In genomic region chr2:216774620-216775019, GRCh38 we compare ENCODE assay signal across 9 cellular contexts.
A peak's percentile ranks its signal among the peaks of the same experiment; 100 is the strongest.
DNase-seq lines count a peak whose midpoint lies in the region; ATAC-seq, FAIRE-seq and TF ChIP-seq lines count a peak whose summit lies in the region.
"Had no signal": no experiment of that assay in that cellular context is flagged by ENCODE, and none has a peak within 500 bp of the region (broad histone marks: within the 10 kb centered on the region; RNA-seq: fewer than 3 reads in every experiment).

No MANE protein-coding gene starts in this region.

- H3K27me3 Mint-ChIP-seq in activated naive CD8-positive, alpha-beta T cell treated with anti-CD3 and anti-CD28 coated beads, Interleukin-2, amount 50 U/mL, for 24 hours: peaks cover 12% of the 10 kb centered on the region

- H3K9me3 ChIP-seq in mammary epithelial cell (replicated peaks; ENCODE audit: insufficient read depth, low read length): no peaks in the 10 kb centered on the region
- no peaks in the 10 kb centered on the region for H3K9me3 ChIP-seq in upper lobe of left lung
- no peaks in the 10 kb centered on the region for H3K9me3 ChIP-seq in prostate gland

- H3K9me3 Mint-ChIP-seq in activated naive CD8-positive, alpha-beta T cell treated with anti-CD3 and anti-CD28 coated beads, Interleukin-2, amount 50 U/mL, for 24 hours: peaks cover 4% of the 10 kb centered on the region

- no peaks in the 10 kb centered on the region for H4K20me1 ChIP-seq in mammary epithelial cell (ENCODE audit: insufficient read depth, low read length)

- no peaks in the 10 kb centered on the region for H3K79me2 ChIP-seq in mammary epithelial cell (ENCODE audit: insufficient read depth, low read length)

- dilution Hi-C loops in mammary epithelial cell (cut with HindIII; ENCODE audit: low sequenced_read_pairs): loop anchor here (5.0 kb wide), 1 partner anchor 37 kb away; no protein-coding TSS in a partner anchor

- FAIRE-seq in HTR-8/SVneo (lab: Jason Lieb, UNC): no peak
- FAIRE-seq: small intestine had no signal

- in situ Hi-C loops in mammary epithelial cell (cut with MboI; ENCODE audit: low sequenced_read_pairs in 2 of 2): no loop called here

- WGBS in mammary epithelial cell (ENCODE audit: low coverage, missing lambda C conversion rate): 42% methylated on average over 5 of the region's 5 CpGs
- WGBS in upper lobe of left lung, 2 donors: 82 to 91% methylated on average over 5 of the region's 5 CpGs
- 86% methylated on average over 5 of the region's 5 CpGs for whole genome bisulfite sequencing in prostate gland

- intact Hi-C loops in mammary epithelial cell (cut with micrococcal nuclease) (loop anchor here (5.0 kb wide), 1 partner anchor 62 kb away; no protein-coding TSS in a partner anchor), prostate gland (cut with DNase I) (no loop called here)

- H3K4me3 ChIP-seq in mammary epithelial cell (replicated peaks in 1 of 3; ENCODE audit: insufficient read depth in 1 of 3, low read depth in 2 of 3, low read length in 3 of 3) (no peak overlapping the region), upper lobe of left lung (no peak overlapping the region), prostate gland (no peak overlapping the region)

- H3K27ac Mint-ChIP-seq in activated naive CD8-positive, alpha-beta T cell treated with anti-CD3 and anti-CD28 coated beads, Interleukin-2, amount 50 U/mL, for 24 hours: no peak overlapping the region

- no peak overlapping the region for H3K9ac ChIP-seq in mammary epithelial cell (ENCODE audit: insufficient read depth, low read length)

- peak overlapping the region; percentile 33 for H2AFZ ChIP-seq in mammary epithelial cell (ENCODE audit: low read depth, low read length)

- ATAC-seq in upper lobe of left lung (ENCODE audit: low FRiP score in 2 of 2): peak; percentile 59 to 95
- no peak for ATAC-seq in activated naive CD8-positive, alpha-beta T cell treated with anti-CD3 and anti-CD28 coated beads, Interleukin-2, amount 50 U/mL, for 24 hours

- BruUV-seq in mammary epithelial cell (replicated peaks; lab: Mats Ljungman, UMichigan): no TSS peak

- no peak overlapping the region for H3K4me3 Mint-ChIP-seq in activated naive CD8-positive, alpha-beta T cell treated with anti-CD3 and anti-CD28 coated beads, Interleukin-2, amount 50 U/mL, for 24 hours

- H3K4me2 ChIP-seq in mammary epithelial cell (ENCODE audit: insufficient read depth, low read depth, low read length): no peak overlapping the region

- TF ChIP-seq POLR2A in upper lobe of left lung (IDR thresholded peaks at IDR 0.05) (no peak), prostate gland (IDR thresholded peaks at IDR 0.05) (no peak)

- CTCF ChIA-PET in mammary epithelial cell (lab: Charles Lee; ENCODE audit: low non-redundant PET): interaction anchor here (0.5 kb wide), 1 partner anchor 402 kb away, joined by 4 read pairs; no protein-coding TSS in a partner anchor

- H3K36me3 ChIP-seq in mammary epithelial cell (ENCODE audit: insufficient read depth, low read length) (no peaks in the 10 kb centered on the region), upper lobe of left lung (no peaks in the 10 kb centered on the region), prostate gland (no peaks in the 10 kb centered on the region)

- H3K27ac ChIP-seq in mammary epithelial cell (ENCODE audit: insufficient read depth, low read depth, low read length): no peak overlapping the region
- H3K27ac ChIP-seq in upper lobe of left lung: no peak overlapping the region
- H3K27ac ChIP-seq in prostate gland: no peak overlapping the region

- no peaks in the 10 kb centered on the region for H3K4me1 Mint-ChIP-seq in activated naive CD8-positive, alpha-beta T cell treated with anti-CD3 and anti-CD28 coated beads, Interleukin-2, amount 50 U/mL, for 24 hours

- TF ChIP-seq CTCF in mammary epithelial cell (conservative IDR thresholded peaks at IDR 0.05 in 1 of 2, IDR thresholded peaks at IDR 0.05 in 1 of 2; ENCODE audit: extremely low read depth in 1 of 2, insufficient read depth in 1 of 2, low read depth in 1 of 2, low read length in 2 of 2) (no peak), upper lobe of left lung (IDR thresholded peaks at IDR 0.05) (no peak), prostate gland (IDR thresholded peaks at IDR 0.05) (no peak)

- H3K4me1 ChIP-seq in mammary epithelial cell (ENCODE audit: insufficient read depth, low read length) (peaks cover 13% of the 10 kb centered on the region), upper lobe of left lung (no peaks in the 10 kb centered on the region), prostate gland (replicated peaks) (no peaks in the 10 kb centered on the region)

- TF ChIP-seq EP300 in upper lobe of left lung (IDR thresholded peaks at IDR 0.05): no peak

- no peaks in the 10 kb centered on the region for H3K36me3 Mint-ChIP-seq in activated naive CD8-positive, alpha-beta T cell treated with anti-CD3 and anti-CD28 coated beads, Interleukin-2, amount 50 U/mL, for 24 hours (ENCODE audit: low read depth)

- peak; percentile 42 for DNase-seq in HTR-8/SVneo (ENCODE audit: insufficient read length, low spot score)
- DNase-seq in mammary epithelial cell: peak; percentile 3
- DNase-seq in kidney tubule cell (ENCODE audit: low spot score): peak; percentile 88
- no peak for DNase-seq in upper lobe of left lung
- DNase-seq in activated gamma-delta T cell (lab: John Stamatoyannopoulos, UW): no peak
- no peak for DNase-seq in prostate gland (ENCODE audit: low spot score)
- DNase-seq in activated naive CD8-positive, alpha-beta T cell treated with anti-CD3 and anti-CD28 coated beads, Interleukin-2, amount 50 U/mL, for 24 hours: no peak
- DNase-seq: activated naive CD4-positive, alpha-beta T cell treated with Interleukin-2 at 50 U/mL for 16 hours; small intestine had no signal

- H3K27me3 ChIP-seq in mammary epithelial cell (ENCODE audit: insufficient read depth, low read length) (no peaks in the 10 kb centered on the region), upper lobe of left lung (no peaks in the 10 kb centered on the region), prostate gland (replicated peaks; ENCODE audit: insufficient read depth) (no peaks in the 10 kb centered on the region)

Comparison
In these comparisons a context has a peak if more than half of its experiments do, and no peak if none do; other contexts are left out.
1. DNase-seq: peak in HTR-8/SVneo (single experiment), mammary epithelial cell (single experiment) and kidney tubule cell (single experiment); none in upper lobe of left lung (0 of 2), activated gamma-delta T cell (single experiment), prostate gland (single experiment) and activated naive CD8-positive, alpha-beta T cell treated with anti-CD3 and anti-CD28 coated beads, Interleukin-2, amount 50 U/mL, for 24 hours (single experiment).